Comparison of ENCODE assay signal across 12 cellular contexts in the genomic region with DNA sequence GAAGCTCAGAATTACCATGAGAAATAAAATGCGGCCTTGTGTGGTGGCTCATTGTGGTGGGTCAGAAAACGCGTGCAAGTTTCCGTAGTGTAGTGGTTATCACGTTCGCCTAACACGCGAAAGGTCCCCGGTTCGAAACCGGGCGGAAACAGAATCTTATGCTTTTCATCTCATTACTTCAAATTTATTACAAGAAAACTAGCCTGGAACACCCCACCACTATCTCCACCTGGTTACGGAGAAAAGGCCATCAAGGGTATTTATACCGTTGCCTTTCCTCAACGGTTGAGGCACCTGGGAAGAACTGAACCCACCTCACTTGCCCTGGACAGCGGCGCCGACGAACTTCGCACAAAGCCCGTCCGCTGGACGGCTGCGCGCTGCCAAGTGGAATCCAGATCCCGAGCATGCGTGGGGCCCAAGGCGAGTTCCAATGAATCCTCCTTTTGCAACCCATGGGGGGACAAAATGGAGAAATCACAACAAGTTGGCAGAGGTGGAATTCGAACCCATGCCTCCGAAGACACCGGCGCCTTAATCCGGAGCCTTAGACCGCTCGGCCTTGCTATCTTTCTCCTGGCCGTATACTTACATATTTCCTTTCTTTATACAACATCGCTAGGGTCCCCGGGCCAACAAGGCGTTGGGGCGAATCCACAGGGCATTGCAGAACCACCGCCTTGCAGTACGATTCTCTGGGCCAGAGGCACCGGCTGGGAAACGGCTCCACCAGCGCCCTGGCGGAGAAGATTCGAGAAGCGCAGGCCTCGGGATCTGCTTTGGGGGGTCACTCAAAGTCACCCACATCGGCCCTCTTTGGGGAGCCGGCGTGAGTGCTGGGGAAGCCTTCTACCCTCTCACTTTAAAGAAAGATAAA. TPM values are rescaled to one million over a fixed set of nuclear protein-coding genes. Genes with fewer than 3 reads are reported as not detected.
DNase-seq lines count a peak whose midpoint lies in the region; ATAC-seq and TF ChIP-seq lines count a peak whose summit lies in the region.
"Had no signal": no experiment of that assay in that cellular context is flagged by ENCODE, and none has a peak within 500 bp of the region (broad histone marks: within the 10 kb centered on the region; RNA-seq: fewer than 3 reads in every experiment).

No MANE protein-coding gene starts in this region.

- dilution Hi-C loops in IMR-90 (cut with HindIII; ENCODE audit: low sequenced_read_pairs, unreplicated experiment) = no loop called here

- peak overlapping the region; percentile 88 for H3K4me3 Mint-ChIP-seq in nephron progenitor cell

- H3K9me1 ChIP-seq in IMR-90 (ENCODE audit: insufficient read depth, low read length) = peaks cover 4% of the 10 kb centered on the region

- H3K23ac ChIP-seq in IMR-90 (ENCODE audit: low read depth, low read length) = no peak overlapping the region; the same call in 1 of the 2 replicates

- no peaks in the 10 kb centered on the region for H4K20me1 ChIP-seq in IMR-90 (ENCODE audit: insufficient read depth, low read length)

- no peak overlapping the region for H3K56ac ChIP-seq in IMR-90 (ENCODE audit: extremely low read depth, insufficient read depth, low read length)

- in situ Hi-C loops in IMR-90 (cut with MboI; ENCODE audit: low sequenced_read_pairs) = no loop called here
- in situ Hi-C loops in astrocyte of the cerebellum (cut with HindIII; ENCODE audit: low sequenced_read_pairs) = no loop called here
- in situ Hi-C loops in gastrocnemius medialis (cut with MboI; ENCODE audit: low sequenced_read_pairs in 4 of 4) = no loop called here

- CTCF ChIA-PET in IMR-90 (lab: Yijun Ruan, JAX) = no interaction called here

- H3K4me3 ChIP-seq in IMR-90 (ENCODE audit: insufficient read depth, low read depth, low read length) = peak overlapping the region; percentile 23; the same call in 1 of the 2 replicates
- peak overlapping the region; percentile 19 for H3K4me3 ChIP-seq in astrocyte of the cerebellum (ENCODE audit: low read depth, low read length)
- H3K4me3 ChIP-seq in gastrocnemius medialis = no peak overlapping the region

- BruUV-seq in IMR-90 (replicated peaks; lab: Mats Ljungman, UMichigan) = no TSS peak

- H3K27ac ChIP-seq in IMR-90 (ENCODE audit: insufficient read depth, low read length) (no peak overlapping the region), gastrocnemius medialis (no peak overlapping the region)

- no peak overlapping the region for H2BK15ac ChIP-seq in IMR-90 (ENCODE audit: low read depth, low read length)

- no peak overlapping the region for H2BK20ac ChIP-seq in IMR-90 (ENCODE audit: low read depth, low read length)

- H3K27me3 Mint-ChIP-seq in nephron progenitor cell (ENCODE audit: low read depth, poor library complexity) = peaks cover 74% of the 10 kb centered on the region

- H3K4me1 ChIP-seq in IMR-90 (ENCODE audit: control insufficient read depth, insufficient read depth, low read length) (peaks cover 4% of the 10 kb centered on the region), gastrocnemius medialis (no peaks in the 10 kb centered on the region)

- no peak overlapping the region for H2BK5ac ChIP-seq in IMR-90 (ENCODE audit: low read depth, low read length, poor library complexity, severe bottlenecking)

- no peak overlapping the region for H4K5ac ChIP-seq in IMR-90 (ENCODE audit: low read depth, low read length)

- intact Hi-C loops in IMR-90 (cut with micrococcal nuclease) (no loop called here), gastrocnemius medialis (cut with DNase I; ENCODE audit: low total_unique reads) (no loop called here)

- TF ChIP-seq CTCF in IMR-90 (conservative IDR thresholded peaks at IDR 0.05; ENCODE audit: low read depth, low read length) (no peak), astrocyte of the cerebellum (IDR thresholded peaks at IDR 0.05; ENCODE audit: low read depth, low read length, missing control alignments) (no peak), nephron progenitor cell (IDR thresholded peaks at IDR 0.05) (no peak), gastrocnemius medialis (IDR thresholded peaks at IDR 0.05 in 4 of 5, conservative IDR thresholded peaks at IDR 0.05 in 1 of 5) (no peak)

- peak; percentile 70 for ATAC-seq in IMR-90 (ENCODE audit: low read depth)
- ATAC-seq in GM21576 (IDR thresholded peaks at IDR 0.05; ENCODE audit: unreplicated experiment) = no peak
- ATAC-seq in gastrocnemius medialis = no peak
- ATAC-seq in HG03139 (IDR thresholded peaks at IDR 0.05; ENCODE audit: unreplicated experiment) = no peak

- no peak overlapping the region for H4K91ac ChIP-seq in IMR-90 (ENCODE audit: insufficient read depth, low read depth, low read length)

- H3K79me1 ChIP-seq in IMR-90 (ENCODE audit: low read depth in 1 of 2, low read length in 2 of 2) = no peaks in the 10 kb centered on the region

- 17% methylated on average over 5 of the region's 52 CpGs; no CpG with 5 or more reads in 1 of the 2 experiments for WGBS in IMR-90 (ENCODE audit: extremely low coverage in 2 of 2, insufficient read length in 1 of 2), 2 experiments

- no peak overlapping the region for H3K9ac ChIP-seq in IMR-90 (ENCODE audit: low read depth, low read length)

- H3K27me3 ChIP-seq in IMR-90 (ENCODE audit: control insufficient read depth, insufficient read depth, low read length) (no peaks in the 10 kb centered on the region), gastrocnemius medialis (peaks cover 10 to 49% (median 46%) of the 10 kb centered on the region in 3 donors)

- no peak overlapping the region for H2AK9ac ChIP-seq in IMR-90 (replicated peaks; ENCODE audit: low read depth, low read length, poor library complexity)

- no peak overlapping the region for H3K4ac ChIP-seq in IMR-90 (ENCODE audit: low read depth, low read length)

- peak overlapping the region; percentile 44; the same call in 1 of the 2 replicates for H3K4me2 ChIP-seq in IMR-90 (ENCODE audit: low read depth, low read length)

- DNase-seq in ELF-1 (ENCODE audit: low read depth, low spot score) = peak; percentile 79
- DNase-seq in IMR-90 = peak; percentile 48
- DNase-seq in astrocyte of the cerebellum (ENCODE audit: low read depth) = no peak
- peak; percentile 51 for DNase-seq in nephron progenitor cell
- no peak for DNase-seq in NCI-H1092 treated with DMSO at 0.1 percent for 48 hours (lab: John Stamatoyannopoulos, UW)
- DNase-seq in gastrocnemius medialis = no peak
- DNase-seq: activated gamma-delta T cell treated with Interleukin-2 at 50 U/mL for 16 hours had no signal

- no peaks in the 10 kb centered on the region for H3K36me3 Mint-ChIP-seq in nephron progenitor cell (ENCODE audit: low read depth)

- no peak overlapping the region for H3K18ac ChIP-seq in IMR-90 (ENCODE audit: low read depth, low read length)

- POLR2A ChIA-PET in IMR-90 (lab: Charles Lee; ENCODE audit: unreplicated experiment) = no interaction called here

- H2BK120ac ChIP-seq in IMR-90 (ENCODE audit: low read depth, low read length) = no peak overlapping the region

- no peak overlapping the region for H3K27ac Mint-ChIP-seq in nephron progenitor cell

- no peak overlapping the region for H3K14ac ChIP-seq in IMR-90 (replicated peaks; ENCODE audit: low read depth, low read length)

- no peak overlapping the region for H2AK5ac ChIP-seq in IMR-90 (ENCODE audit: low read depth, low read length)

- peak overlapping the region; percentile 79 for H2AFZ ChIP-seq in IMR-90 (replicated peaks; ENCODE audit: low read length, poor library complexity)

- H4K8ac ChIP-seq in IMR-90 (ENCODE audit: low read depth in 2 of 2, low read length in 2 of 2) = no peak overlapping the region

- peaks cover 28% of the 10 kb centered on the region for H3K4me1 Mint-ChIP-seq in nephron progenitor cell

- no peak for TF ChIP-seq POLR2A in IMR-90 (IDR thresholded peaks at IDR 0.05; ENCODE audit: low read depth, low read length)
- TF ChIP-seq POLR2A in gastrocnemius medialis (IDR thresholded peaks at IDR 0.05) = no peak

- H3K36me3 ChIP-seq in IMR-90 (ENCODE audit: control insufficient read depth, insufficient read depth, low read length) (no peaks in the 10 kb centered on the region), gastrocnemius medialis (no peaks in the 10 kb centered on the region)
- H3K36me3 ChIP-seq: neutrophil had no signal

- H3K9me3 Mint-ChIP-seq in nephron progenitor cell = peaks cover 10% of the 10 kb centered on the region

- H3K9me3 ChIP-seq in IMR-90 (ENCODE audit: control insufficient read depth, insufficient read depth, low read length) (no peaks in the 10 kb centered on the region), gastrocnemius medialis (no peaks in the 10 kb centered on the region)
- H3K9me3 ChIP-seq: neutrophil had no signal

- TF ChIP-seq RAD21 in IMR-90 (IDR thresholded peaks at IDR 0.05; ENCODE audit: low read length) = no peak

TF ChIP-seq in IMR-90, 13 proteins besides CTCF, POLR2A, EP300 and RAD21 (continues in another document):
- TF ChIP-seq RCOR1 (IDR thresholded peaks at IDR 0.05; ENCODE audit: insufficient replicate concordance, low read length) = no peak
- no peak for TF ChIP-seq NFE2L2 (IDR thresholded peaks at IDR 0.05; ENCODE audit: low read depth, low read length)
- TF ChIP-seq MXI1 (IDR thresholded peaks at IDR 0.05; ENCODE audit: borderline replicate concordance, low read depth, low read length) = no peak
- no peak for TF ChIP-seq CEBPB (IDR thresholded peaks at IDR 0.05; ENCODE audit: low read depth, low read length)
- TF ChIP-seq SMC3 (IDR thresholded peaks at IDR 0.05; ENCODE audit: low read depth, low read length) = no peak

RNA-seq across cellular contexts. Expression of gene OR2V2, which starts 16.9 kb away (rescaled TPM):
- not detected in 2 replicates for total RNA-seq in IMR-90 (2012; rRNA removed)
- polyA plus RNA-seq in IMR-90 (2012; rRNA removed) = not detected in 2 replicates
- not detected in 2 replicates for polyA plus RNA-seq in IMR-90 (2012; cell fraction: cytosol; rRNA removed)
- not detected in 2 replicates for polyA plus RNA-seq in IMR-90 (2012; cell fraction: nucleus; rRNA removed; ENCODE audit: low replicate concordance)
- total RNA-seq in gastrocnemius medialis = not detected
- total RNA-seq: glomerular endothelial cell, LHCN-M2 had no signal

RNA-seq across cellular contexts. Expression of gene OR2V1, which starts 33.3 kb away (rescaled TPM):
- total RNA-seq in IMR-90 (2012; rRNA removed) = not detected in 2 replicates
- not detected in 2 replicates for polyA plus RNA-seq in IMR-90 (2012; rRNA removed)
- not detected in 2 replicates for polyA plus RNA-seq in IMR-90 (2012; cell fraction: cytosol; rRNA removed)
- not detected in 2 replicates for polyA plus RNA-seq in IMR-90 (2012; cell fraction: nucleus; rRNA removed; ENCODE audit: low replicate concordance)
- total RNA-seq in gastrocnemius medialis = not detected
- total RNA-seq: glomerular endothelial cell, LHCN-M2 had no signal

RNA-seq across cellular contexts. Expression of gene TRIM7, which starts 40.7 kb away (rescaled TPM):
- 0.54 and 0.83 TPM in 2 replicates for total RNA-seq in IMR-90 (2012; rRNA removed)
- 1.0 and 1.3 TPM in 2 replicates for polyA plus RNA-seq in IMR-90 (2012; rRNA removed)
- polyA plus RNA-seq in IMR-90 (2012; cell fraction: cytosol; rRNA removed) = 1.6 and 1.8 TPM in 2 replicates
- 0.76 and 1.6 TPM in 2 replicates for polyA plus RNA-seq in IMR-90 (2012; cell fraction: nucleus; rRNA removed; ENCODE audit: low replicate concordance)
- 10 to 100 TPM; 27.9 to 58.4 (median 47.1) TPM for total RNA-seq in gastrocnemius medialis

RNA-seq across cellular contexts. Expression of gene TRIM41, which starts 58.8 kb away (rescaled TPM):
- total RNA-seq in IMR-90 (2012; rRNA removed) (5.9 and 6.9 TPM in 2 replicates), gastrocnemius medialis (10 to 100 TPM; 15.6 to 23.5 (median 21.6) TPM)
- 15.7 and 16.9 TPM in 2 replicates for polyA plus RNA-seq in IMR-90 (2012; rRNA removed)
- 9.6 and 12.6 TPM in 2 replicates for polyA plus RNA-seq in IMR-90 (2012; cell fraction: cytosol; rRNA removed)
- 63.1 and 67.0 TPM in 2 replicates for polyA plus RNA-seq in IMR-90 (2012; cell fraction: nucleus; rRNA removed; ENCODE audit: low replicate concordance)

Comparison
In these comparisons a context has a peak if more than half of its experiments do, and no peak if none do; other contexts are left out.
1. DNase-seq: peak in ELF-1 (single experiment), IMR-90 (single experiment) and nephron progenitor cell (single experiment); none in astrocyte of the cerebellum (single experiment), NCI-H1092 treated with DMSO at 0.1 percent for 48 hours (single experiment) and gastrocnemius medialis (0 of 2).
2. H3K4me3 ChIP-seq: peak in IMR-90 (single experiment) and astrocyte of the cerebellum (single experiment); none in gastrocnemius medialis (0 of 4).
3. RNA of gene TRIM7, which starts 40.7 kb away (total RNA-seq): 27.9 to 58.4 TPM in gastrocnemius medialis; 0.54 to 0.83 TPM in IMR-90; every median in the first group is over 10 times any median in the second.